ENCODE assay signal across 31 cellular contexts in genomic region chr3:68943753-68944500, GRCh38. TPM values are rescaled to one million over a fixed set of nuclear protein-coding genes. Genes with fewer than 3 reads are reported as not detected.
"Had no signal": no experiment of that assay in that cellular context is flagged by ENCODE, and none has a peak within 500 bp of the region (broad histone marks: within the 10 kb centered on the region; RNA-seq: fewer than 3 reads in every experiment).

No MANE protein-coding gene starts in this region.

- H3K27ac Mint-ChIP-seq: activated CD8-positive, alpha-beta T cell treated with anti-CD3 and anti-CD28 coated beads, Interleukin-2, amount 10 ng/mL, durations not matched to agents 7 days and 5 days; activated naive CD8-positive, alpha-beta T cell; immature natural killer cell; nephron progenitor cell; stimulated activated naive B cell treated with anti-CD40 and anti-IgM and Interleukin-4, amounts not matched to agents 10 μg/mL and 1 μg/mL and 100 μg/mL, for 72 hours; T-helper 2 cell treated with Interferon-gamma antibody and Interleukin-4, amounts not matched to agents 5 μg/mL and 100 μg/mL, for 36 hours had no signal

- DNase-seq: activated CD4-positive, alpha-beta T cell treated with anti-CD3 and anti-CD28 coated beads, Interleukin-2, amount 50 U/mL, for 1 hour; activated CD4-positive, CD25-positive, alpha-beta regulatory T cell treated with anti-CD3 and anti-CD28 coated beads, Interleukin-2, amount 50 U/mL, for 72 hours; activated CD8-positive, alpha-beta T cell treated with anti-CD3 and anti-CD28 coated beads, Interleukin-2, amount 10 ng/mL, durations not matched to agents 7 days and 5 days; activated naive CD4-positive, alpha-beta T cell; adrenal gland; colonic mucosa; dorsolateral prefrontal cortex; heart right ventricle; immature natural killer cell; lower lobe of right lung; mesendoderm; mucosa of descending colon; nephron progenitor cell; posterior cingulate gyrus; sigmoid colon; stimulated activated CD4-positive, alpha-beta T cell treated with anti-CD3 and anti-CD28 coated beads, Interleukin-15, amount 100 ng/mL, for 24 hours; stimulated activated naive B cell treated with anti-CD40 and anti-IgM and Interleukin-4, amounts not matched to agents 10 μg/mL and 1 μg/mL and 100 μg/mL, for 72 hours; testis; trophoblast cell; uterus had no signal

- H3K27ac ChIP-seq: adrenal gland, colonic mucosa, dorsolateral prefrontal cortex, heart right ventricle, lower lobe of right lung, sigmoid colon, testis, uterus, VCaP had no signal

- H3K4me3 Mint-ChIP-seq: activated CD8-positive, alpha-beta T cell treated with anti-CD3 and anti-CD28 coated beads, Interleukin-2, amount 10 ng/mL, durations not matched to agents 7 days and 5 days; activated naive CD8-positive, alpha-beta T cell; central memory CD8-positive, alpha-beta T cell; immature natural killer cell; nephron progenitor cell; stimulated activated naive B cell treated with anti-CD40 and anti-IgM and Interleukin-4, amounts not matched to agents 10 μg/mL and 1 μg/mL and 100 μg/mL, for 72 hours; T-helper 2 cell treated with Interferon-gamma antibody and Interleukin-4, amounts not matched to agents 5 μg/mL and 100 μg/mL, for 36 hours had no signal

- ATAC-seq: activated CD8-positive, alpha-beta T cell treated with anti-CD3 and anti-CD28 coated beads, Interleukin-2, amount 10 ng/mL, durations not matched to agents 7 days and 5 days; heart right ventricle; left lobe of liver; lower lobe of right lung; mucosa of descending colon; stimulated activated naive B cell treated with anti-CD40 and anti-IgM and Interleukin-4, amounts not matched to agents 10 μg/mL and 1 μg/mL and 100 μg/mL, for 72 hours had no signal

- H3K4me1 Mint-ChIP-seq: central memory CD8-positive, alpha-beta T cell; immature natural killer cell; stimulated activated naive B cell treated with anti-CD40 and anti-IgM and Interleukin-4, amounts not matched to agents 10 μg/mL and 1 μg/mL and 100 μg/mL, for 72 hours had no signal

- H3K4me2 ChIP-seq: smooth muscle cell had no signal

- H3K36me3 ChIP-seq: adrenal gland, colonic mucosa, heart right ventricle, lower lobe of right lung, sigmoid colon, uterus had no signal

- H3K9me3 ChIP-seq: adrenal gland, colonic mucosa, heart right ventricle, lower lobe of right lung, mucosa of descending colon, sigmoid colon, testis, uterus had no signal

- H3K9me3 Mint-ChIP-seq: central memory CD8-positive, alpha-beta T cell; immature natural killer cell; nephron progenitor cell; stimulated activated naive B cell treated with anti-CD40 and anti-IgM and Interleukin-4, amounts not matched to agents 10 μg/mL and 1 μg/mL and 100 μg/mL, for 72 hours; T-helper 2 cell treated with Interferon-gamma antibody and Interleukin-4, amounts not matched to agents 5 μg/mL and 100 μg/mL, for 36 hours had no signal

- H3K27me3 ChIP-seq: adrenal gland, colonic mucosa, sigmoid colon, testis, uterus had no signal

- H3K4me1 ChIP-seq: adrenal gland, colonic mucosa, heart right ventricle, lower lobe of right lung, sigmoid colon, testis, uterus had no signal

- H3K36me3 Mint-ChIP-seq: activated naive CD8-positive, alpha-beta T cell; immature natural killer cell; stimulated activated naive B cell treated with anti-CD40 and anti-IgM and Interleukin-4, amounts not matched to agents 10 μg/mL and 1 μg/mL and 100 μg/mL, for 72 hours had no signal

- H3K4me3 ChIP-seq: adrenal gland, colonic mucosa, dorsolateral prefrontal cortex, heart right ventricle, lower lobe of right lung, mucosa of descending colon, sigmoid colon, smooth muscle cell, testis, uterus had no signal

RNA-seq across cellular contexts. Expression of gene TAFA4, which starts 11.6 kb away (rescaled TPM):
- total RNA-seq: activated CD8-positive, alpha-beta T cell treated with anti-CD3 and anti-CD28 coated beads, Interleukin-2, amount 10 ng/mL, durations not matched to agents 7 days and 5 days; astrocyte; fibroblast of villous mesenchyme; heart right ventricle; kidney epithelial cell; left lobe of liver; lower lobe of right lung; omental fat pad; renal cortical epithelial cell; smooth muscle cell had no signal
